In the genomic region with DNA sequence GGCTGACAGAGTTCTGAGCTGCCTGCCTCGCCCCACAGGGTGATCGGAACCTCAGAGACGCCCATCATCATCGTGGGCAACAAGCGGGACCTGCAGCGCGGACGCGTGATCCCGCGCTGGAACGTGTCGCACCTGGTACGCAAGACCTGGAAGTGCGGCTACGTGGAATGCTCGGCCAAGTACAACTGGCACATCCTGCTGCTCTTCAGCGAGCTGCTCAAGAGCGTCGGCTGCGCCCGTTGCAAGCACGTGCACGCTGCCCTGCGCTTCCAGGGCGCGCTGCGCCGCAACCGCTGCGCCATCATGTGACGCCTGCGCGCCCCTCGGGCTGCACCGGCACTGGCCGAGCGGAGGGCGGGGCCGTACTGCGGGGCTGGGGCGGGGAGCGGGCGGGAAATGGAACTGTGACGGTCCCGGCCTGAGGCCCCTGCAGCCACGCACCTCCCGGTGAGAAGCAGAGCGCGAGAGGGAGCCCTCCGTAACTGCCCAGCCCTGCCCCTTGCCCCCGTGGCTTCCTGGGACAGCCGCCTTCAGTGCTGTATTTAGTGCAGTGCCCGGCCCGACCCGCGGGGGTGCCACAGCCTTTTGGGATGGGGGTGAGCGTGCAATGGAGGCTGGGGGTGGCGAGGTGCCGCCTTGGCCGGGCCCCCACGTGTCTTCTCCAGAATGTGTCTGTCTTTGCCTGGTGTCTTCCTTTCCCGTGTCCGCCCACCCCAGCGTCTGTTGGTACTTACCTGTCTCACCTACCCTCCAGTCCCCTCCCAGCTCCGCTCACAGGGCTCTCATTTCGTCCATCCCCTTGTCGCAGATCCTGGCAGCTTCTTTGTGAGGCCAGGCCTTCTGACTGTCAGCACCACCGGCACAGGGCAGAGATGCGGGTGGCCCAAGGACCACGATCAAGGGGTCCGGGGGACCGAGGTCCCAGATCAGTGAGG, we compare ENCODE assay signal across 9 cellular contexts. TPM values are rescaled to one million over a fixed set of nuclear protein-coding genes. Genes with fewer than 3 reads are reported as not detected.
DNase-seq lines count a peak whose midpoint lies in the region; ATAC-seq, FAIRE-seq and TF ChIP-seq lines count a peak whose summit lies in the region.
"Had no signal": no experiment of that assay in that cellular context is flagged by ENCODE, and none has a peak within 500 bp of the region (broad histone marks: within the 10 kb centered on the region; RNA-seq: fewer than 3 reads in every experiment).

No MANE protein-coding gene starts in this region.

- H3K9me3 ChIP-seq in CD8-positive, alpha-beta T cell (ENCODE audit: low read length) = no peaks in the 10 kb centered on the region
- H3K9me3 ChIP-seq in H1 (ENCODE audit: insufficient read depth in 2 of 2, low read depth in 1 of 2, low read length in 1 of 2) = peaks cover 8 to 11% of the 10 kb centered on the region in 2 experiments; a peak in 2 of 4 replicates

- TF ChIP-seq CTCF in CD8-positive, alpha-beta T cell (IDR thresholded peaks at IDR 0.05) = no peak
- TF ChIP-seq CTCF in H1 (IDR thresholded peaks at IDR 0.05; ENCODE audit: control extremely low read depth in 1 of 3, insufficient read depth in 1 of 3, low read depth in 1 of 3, low read length in 3 of 3) (peak in 2 of 3 experiments; percentile 23 to 25; a peak in 3 of 4 replicates), nephron (IDR thresholded peaks at IDR 0.05; ENCODE audit: unreplicated experiment in 3 of 3) (no peak), omental fat pad (IDR thresholded peaks at IDR 0.05) (no peak)

- H3K14ac ChIP-seq in H1 (ENCODE audit: insufficient read length) = no peak overlapping the region

- no peaks in the 10 kb centered on the region for H3K9me3 Mint-ChIP-seq in CD8-positive, alpha-beta T cell
- no peaks in the 10 kb centered on the region for H3K9me3 Mint-ChIP-seq in nephron

- peak overlapping the region; percentile 77; the same call in 1 of the 2 replicates for H2BK15ac ChIP-seq in H1 (ENCODE audit: low read length)

- DNase-seq in CD8-positive, alpha-beta T cell = no peak
- DNase-seq in NCI-H1417 (lab: John Stamatoyannopoulos, UW) (peak; percentile 66 to 81 (median 75)), H1 (ENCODE audit: low read depth in 1 of 2, low spot score in 2 of 2) (peak in 1 of 2 experiments; percentile 79), SKM-1 (lab: John Stamatoyannopoulos, UW; ENCODE audit: unreplicated experiment) (no peak), omental fat pad (ENCODE audit: low spot score) (no peak)

- H3K23ac ChIP-seq in H1 (ENCODE audit: insufficient read length) = no peak overlapping the region

- H2BK12ac ChIP-seq in H1 (ENCODE audit: low read depth, low read length) = peak overlapping the region; percentile 86; the same call in 1 of the 2 replicates

- H2AFZ ChIP-seq in H1 (ENCODE audit: low read length) = peak overlapping the region; percentile 51; the same call in 1 of the 2 replicates

- no peak overlapping the region for H2BK120ac ChIP-seq in H1 (replicated peaks; ENCODE audit: low read depth, low read length)

- intact Hi-C loops in CD8-positive, alpha-beta T cell (cut with DNase I, micrococcal nuclease) = no loop called here

- no peak overlapping the region for H3K27ac Mint-ChIP-seq in CD8-positive, alpha-beta T cell
- no peak overlapping the region for H3K27ac Mint-ChIP-seq in nephron

- POLR2A ChIA-PET in CD8-positive, alpha-beta T cell (lab: Charles Lee) = no interaction called here
- POLR2A ChIA-PET in H1 (lab: Charles Lee; ENCODE audit: partially characterized antibody) = interaction anchor here (0.6 to 1.7 kb wide), 8 partner anchors 8 to 176 kb away, joined by 3 to 6 read pairs (median 3); a partner anchor contains a TSS

- H3K27ac ChIP-seq in CD8-positive, alpha-beta T cell (ENCODE audit: low read depth, low read length) = no peak overlapping the region
- H3K27ac ChIP-seq in H1 (ENCODE audit: low read depth, low read length) = no peak overlapping the region

- H4K8ac ChIP-seq in H1 (ENCODE audit: extremely low read depth, insufficient read depth, low read length) = peak overlapping the region; percentile 57; the same call in 1 of the 2 replicates

- 0 out of 3 replicates have a peak, but pooled peaks of 1 of the 2 experiments have one; percentile 6 for TF ChIP-seq POLR2A in H1 (IDR thresholded peaks at IDR 0.05; ENCODE audit: control extremely low read depth in 1 of 2, low read depth in 2 of 2, low read length in 2 of 2)

- H3K4me1 Mint-ChIP-seq in CD8-positive, alpha-beta T cell (ENCODE audit: low read depth) = peaks cover 6% of the 10 kb centered on the region
- peaks cover 5% of the 10 kb centered on the region for H3K4me1 Mint-ChIP-seq in nephron

- ATAC-seq in CD8-positive, alpha-beta T cell = peak; percentile 63
- ATAC-seq in GM18858 (IDR thresholded peaks at IDR 0.05; ENCODE audit: unreplicated experiment) (no peak), omental fat pad (ENCODE audit: low FRiP score) (no peak), GM18861 (IDR thresholded peaks at IDR 0.05; ENCODE audit: unreplicated experiment) (no peak)

- no peaks in the 10 kb centered on the region; the same call in 1 of the 2 replicates for H3K79me1 ChIP-seq in H1 (ENCODE audit: low read depth, low read length)

- peak overlapping the region; percentile 3 for H4K91ac ChIP-seq in H1 (replicated peaks; ENCODE audit: insufficient read length, low read length)

- CTCF ChIA-PET in CD8-positive, alpha-beta T cell (lab: Charles Lee) = interaction anchor here (0.9 to 1.6 kb wide), 2 partner anchors 23 to 570 kb away, joined by 3 read pairs; no protein-coding TSS in a partner anchor
- CTCF ChIA-PET in H1 (lab: Charles Lee; ENCODE audit: partially characterized antibody) = interaction anchor here (0.6 to 3.4 kb wide), 9 partner anchors 9 to 862 kb away, joined by 3 to 14 read pairs (median 5); a partner anchor contains a TSS

- peaks cover 8% of the 10 kb centered on the region for H3K27me3 ChIP-seq in CD8-positive, alpha-beta T cell (ENCODE audit: insufficient read depth, low read length)
- peaks cover 11 to 39% (median 34%) of the 10 kb centered on the region in 4 experiments for H3K27me3 ChIP-seq in H1 (replicated peaks in 1 of 4; ENCODE audit: control insufficient read depth in 3 of 4, extremely low read depth in 1 of 4, insufficient read depth in 3 of 4, low read length in 3 of 4)

- TF ChIP-seq EP300 in H1 (IDR thresholded peaks at IDR 0.05; ENCODE audit: borderline replicate concordance in 1 of 2, low read depth in 2 of 2, low read length in 2 of 2) = no peak

- peak overlapping the region; percentile 12 for H3K56ac ChIP-seq in H1 (replicated peaks; ENCODE audit: insufficient read length, low read depth, low read length)

- H3K4me3 Mint-ChIP-seq in CD8-positive, alpha-beta T cell = peak overlapping the region; percentile 58
- peak overlapping the region in 2 of 3 experiments; percentile 37 to 56 for H3K4me3 Mint-ChIP-seq in nephron

- no peaks in the 10 kb centered on the region for H3K79me2 ChIP-seq in H1 (ENCODE audit: control insufficient read depth in 1 of 2, insufficient read depth in 2 of 2, low read length in 2 of 2)

- H3K36me3 ChIP-seq in CD8-positive, alpha-beta T cell (ENCODE audit: insufficient read depth, low read length) = no peaks in the 10 kb centered on the region
- peaks cover 0 to 8% (median 0%) of the 10 kb centered on the region in 4 experiments; a peak in 1 of 8 replicates for H3K36me3 ChIP-seq in H1 (ENCODE audit: control insufficient read depth in 2 of 4, insufficient read depth in 4 of 4, low read length in 3 of 4)

- no peak for FAIRE-seq in H1 (lab: Jason Lieb, UNC)

- H2BK20ac ChIP-seq in H1 (ENCODE audit: low read length) = no peak overlapping the region

- peak overlapping the region; percentile 67 to 78 for H3K4me2 ChIP-seq in H1 (ENCODE audit: insufficient read depth in 1 of 2, low read depth in 2 of 2, low read length in 2 of 2)

- H4K5ac ChIP-seq in H1 (ENCODE audit: insufficient read length, low read depth, low read length) = no peak overlapping the region

- 38% methylated on average over 57 of the region's 73 CpGs; no CpG with 5 or more reads in 1 of the 2 experiments for WGBS in H1 (ENCODE audit: extremely low coverage in 1 of 2, insufficient coverage in 1 of 2, insufficient read length in 1 of 2, insufficient replicate concordance in 2 of 2, low coverage in 1 of 2, low lambda C conversion rate in 2 of 2, missing lambda C conversion rate in 1 of 2), 2 experiments

- no peak overlapping the region for H2BK5ac ChIP-seq in H1 (ENCODE audit: low read depth, low read length)

- no peak overlapping the region for H3K4ac ChIP-seq in H1 (replicated peaks; ENCODE audit: insufficient read length, low read depth, low read length)

- peaks cover 5% of the 10 kb centered on the region; the same call in 1 of the 2 replicates for H3K23me2 ChIP-seq in H1 (ENCODE audit: low read depth, low read length)

- peak; percentile 2 to 3; a peak in 2 of 4 replicates for TF ChIP-seq RAD21 in H1 (IDR thresholded peaks at IDR 0.05 in 1 of 2, conservative IDR thresholded peaks at IDR 0.05 in 1 of 2; ENCODE audit: low read depth in 2 of 2, low read length in 2 of 2)

- peaks cover 0 to 14% of the 10 kb centered on the region in 2 experiments for H4K20me1 ChIP-seq in H1 (replicated peaks in 1 of 2; ENCODE audit: control insufficient read depth in 1 of 2, insufficient read depth in 2 of 2, low read length in 2 of 2)

- peaks cover 11% of the 10 kb centered on the region for H3K4me1 ChIP-seq in CD8-positive, alpha-beta T cell (ENCODE audit: insufficient read depth, low read length)
- H3K4me1 ChIP-seq in H1 (replicated peaks in 1 of 4; ENCODE audit: control insufficient read depth in 3 of 4, insufficient read depth in 4 of 4, low read length in 3 of 4) = peaks cover 0 to 9% (median 0%) of the 10 kb centered on the region in 4 experiments; a peak in 4 of 7 replicates

- H3K36me3 Mint-ChIP-seq in CD8-positive, alpha-beta T cell = no peaks in the 10 kb centered on the region
- no peaks in the 10 kb centered on the region for H3K36me3 Mint-ChIP-seq in nephron (ENCODE audit: low read depth)

- H3K18ac ChIP-seq in H1 (ENCODE audit: extremely low read depth, low read length) = peak overlapping the region; percentile 71

- H3K9ac ChIP-seq in H1 (replicated peaks in 1 of 4; ENCODE audit: extremely low read depth in 1 of 4, low read depth in 3 of 4, low read length in 3 of 4) = no peak overlapping the region; a peak in 1 of 7 replicates

- peaks cover 33% of the 10 kb centered on the region for H3K27me3 Mint-ChIP-seq in CD8-positive, alpha-beta T cell (ENCODE audit: low read depth)
- H3K27me3 Mint-ChIP-seq in nephron (ENCODE audit: low read depth) = peaks cover 45% of the 10 kb centered on the region

- H3K4me3 ChIP-seq in CD8-positive, alpha-beta T cell (ENCODE audit: low read depth, low read length) = no peak overlapping the region
- H3K4me3 ChIP-seq in H1 (ENCODE audit: extremely low read depth in 1 of 4, insufficient read depth in 2 of 4, low read depth in 3 of 4, low read length in 4 of 4) = peak overlapping the region; percentile 9 to 56 (median 32)

- H2AK5ac ChIP-seq in H1 (ENCODE audit: low read depth, low read length) = peak overlapping the region; percentile 56; the same call in 1 of the 2 replicates

RNA-seq across cellular contexts. Expression of a gene that starts 9.8 kb away (rescaled TPM):
- under 1 TPM; 0.16 to 0.22 TPM for total RNA-seq in CD8-positive, alpha-beta T cell
- 21.6 and 22.8 TPM in 2 replicates for total RNA-seq in H1 (2021; fragmentation: NEBNext Ultra II Directional; extraction: Animal tissue kit (Norgen Biotek cat#: 25700))
- polyA plus RNA-seq in H1 (2011; rRNA removed) = 17.5 and 21.8 TPM in 2 replicates
- 14.8 TPM for polyA plus RNA-seq in H1 (2011; cell fraction: cytosol; rRNA removed)
- polyA plus RNA-seq in H1 (2011; cell fraction: nucleus; rRNA removed) = 17.0 TPM
- 13.2 to 21.4 TPM (median 17.0 TPM) in 4 replicates for polyA plus RNA-seq in H1 (2012, experiment 1 of 2)
- polyA plus RNA-seq in H1 (2012, experiment 2 of 2) = 18.3 TPM
- polyA plus RNA-seq in H1 (2013, experiment 1 of 2) = 10.4 TPM
- polyA plus RNA-seq in H1 (2013, experiment 2 of 2) = 9.6 TPM
- 16.7 and 18.6 TPM in 2 replicates for polyA minus RNA-seq in H1 (2011; rRNA and poly(A)+ RNA removed)
- 18.7 TPM for polyA minus RNA-seq in H1 (2011; cell fraction: cytosol; rRNA and poly(A)+ RNA removed)
- polyA minus RNA-seq in H1 (2011; cell fraction: nucleus; rRNA and poly(A)+ RNA removed) = 20.7 TPM
- total RNA-seq in omental fat pad = 10 to 100 TPM in 3 of 4 donors, 1 to 10 TPM in 1; 9.9 to 63.8 (median 42.3) TPM

RNA-seq across cellular contexts. Expression of a gene that starts 11.8 kb away (rescaled TPM):
- total RNA-seq in CD8-positive, alpha-beta T cell = under 1 TPM; 0.17 to 0.27 TPM
- total RNA-seq in H1 (2021; fragmentation: NEBNext Ultra II Directional; extraction: Animal tissue kit (Norgen Biotek cat#: 25700)) = 0.13 TPM in 1 of 2 replicates, not detected in the other
- 0.09 TPM in 2 replicates for polyA plus RNA-seq in H1 (2011; rRNA removed)
- 0.12 TPM for polyA plus RNA-seq in H1 (2011; cell fraction: cytosol; rRNA removed)
- 0.20 TPM for polyA plus RNA-seq in H1 (2011; cell fraction: nucleus; rRNA removed)
- 0.15 to 0.18 TPM (median 0.17 TPM) in 3 of 4 replicates, not detected in the other for polyA plus RNA-seq in H1 (2012, experiment 1 of 2)
- not detected for polyA plus RNA-seq in H1 (2012, experiment 2 of 2)
- polyA plus RNA-seq in H1 (2013, experiment 1 of 2) = 0.06 TPM
- polyA plus RNA-seq in H1 (2013, experiment 2 of 2) = not detected
- 0.06 TPM in 1 of 2 replicates, not detected in the other for polyA minus RNA-seq in H1 (2011; rRNA and poly(A)+ RNA removed)
- not detected for polyA minus RNA-seq in H1 (2011; cell fraction: cytosol; rRNA and poly(A)+ RNA removed)
- polyA minus RNA-seq in H1 (2011; cell fraction: nucleus; rRNA and poly(A)+ RNA removed) = 0.30 TPM
- under 1 TPM in 3 of 4 donors, not detected in 1; 0.37 to 0.82 (median 0.48) TPM for total RNA-seq in omental fat pad
- total RNA-seq: fibroblast of villous mesenchyme had no signal

RNA-seq across cellular contexts. Expression of a gene that starts 19.4 kb away (rescaled TPM):
- not detected for total RNA-seq in CD8-positive, alpha-beta T cell
- total RNA-seq in H1 (2021; fragmentation: NEBNext Ultra II Directional; extraction: Animal tissue kit (Norgen Biotek cat#: 25700)) = not detected in 2 replicates
- 0.08 and 0.12 TPM in 2 replicates for polyA plus RNA-seq in H1 (2011; rRNA removed)
- polyA plus RNA-seq in H1 (2011; cell fraction: cytosol; rRNA removed) = not detected
- 0.26 TPM for polyA plus RNA-seq in H1 (2011; cell fraction: nucleus; rRNA removed)
- polyA plus RNA-seq in H1 (2012, experiment 1 of 2) = not detected in 4 replicates
- polyA plus RNA-seq in H1 (2012, experiment 2 of 2) = not detected
- polyA plus RNA-seq in H1 (2013, experiment 1 of 2) = 0.06 TPM
- 0.06 TPM for polyA plus RNA-seq in H1 (2013, experiment 2 of 2)
- not detected in 2 replicates for polyA minus RNA-seq in H1 (2011; rRNA and poly(A)+ RNA removed)
- polyA minus RNA-seq in H1 (2011; cell fraction: cytosol; rRNA and poly(A)+ RNA removed) = not detected
- polyA minus RNA-seq in H1 (2011; cell fraction: nucleus; rRNA and poly(A)+ RNA removed) = 0.70 TPM
- not detected for total RNA-seq in omental fat pad
- total RNA-seq: fibroblast of villous mesenchyme had no signal

RNA-seq across cellular contexts. Expression of a gene that starts 54.2 kb away (rescaled TPM):
- total RNA-seq in CD8-positive, alpha-beta T cell = 1 to 10 TPM; 5.4 to 6.5 TPM
- not detected in 2 replicates for total RNA-seq in H1 (2021; fragmentation: NEBNext Ultra II Directional; extraction: Animal tissue kit (Norgen Biotek cat#: 25700))
- polyA plus RNA-seq in H1 (2011; rRNA removed) = 0.06 TPM in 1 of 2 replicates, not detected in the other
- polyA plus RNA-seq in H1 (2011; cell fraction: cytosol; rRNA removed) = not detected
- polyA plus RNA-seq in H1 (2011; cell fraction: nucleus; rRNA removed) = not detected
- polyA plus RNA-seq in H1 (2012, experiment 1 of 2) = not detected in 4 replicates
- polyA plus RNA-seq in H1 (2012, experiment 2 of 2) = not detected
- polyA plus RNA-seq in H1 (2013, experiment 1 of 2) = 0.08 TPM
- not detected for polyA plus RNA-seq in H1 (2013, experiment 2 of 2)
- polyA minus RNA-seq in H1 (2011; rRNA and poly(A)+ RNA removed) = not detected in 2 replicates
- not detected for polyA minus RNA-seq in H1 (2011; cell fraction: cytosol; rRNA and poly(A)+ RNA removed)
- polyA minus RNA-seq in H1 (2011; cell fraction: nucleus; rRNA and poly(A)+ RNA removed) = 1.4 TPM
- total RNA-seq in omental fat pad = 10 to 100 TPM; 31.5 to 65.6 (median 48.7) TPM

Comparison
In these comparisons a context has a peak if more than half of its experiments do, and no peak if none do; other contexts are left out.
1. DNase-seq: peak in NCI-H1417 (3 of 3); none in CD8-positive, alpha-beta T cell (0 of 7), SKM-1 (single experiment) and omental fat pad (single experiment).
2. CTCF ChIP-seq: peak in H1 (2 of 3); none in CD8-positive, alpha-beta T cell (single experiment), nephron (0 of 3) and omental fat pad (0 of 3).
3. RNA of a gene that starts 9.8 kb away (total RNA-seq): 9.9 to 63.8 TPM in omental fat pad and 21.6 to 22.8 TPM in H1; 0.16 to 0.22 TPM in CD8-positive, alpha-beta T cell; every median in the first group is over 4 times any median in the second.